ENCODE assay signal across 1 cellular context in genomic region chr4:112297495-112297894, GRCh38.
TF ChIP-seq lines count a peak whose summit lies in the region.

No MANE protein-coding gene starts in this region.

TF ChIP-seq in SK-N-SH, 30 proteins besides CTCF, POLR2A, EP300 and RAD21 (continued from another document):
- TF ChIP-seq, protein P1, sequence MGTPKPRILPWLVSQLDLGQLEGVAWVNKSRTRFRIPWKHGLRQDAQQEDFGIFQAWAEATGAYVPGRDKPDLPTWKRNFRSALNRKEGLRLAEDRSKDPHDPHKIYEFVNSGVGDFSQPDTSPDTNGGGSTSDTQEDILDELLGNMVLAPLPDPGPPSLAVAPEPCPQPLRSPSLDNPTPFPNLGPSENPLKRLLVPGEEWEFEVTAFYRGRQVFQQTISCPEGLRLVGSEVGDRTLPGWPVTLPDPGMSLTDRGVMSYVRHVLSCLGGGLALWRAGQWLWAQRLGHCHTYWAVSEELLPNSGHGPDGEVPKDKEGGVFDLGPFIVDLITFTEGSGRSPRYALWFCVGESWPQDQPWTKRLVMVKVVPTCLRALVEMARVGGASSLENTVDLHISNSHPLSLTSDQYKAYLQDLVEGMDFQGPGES (IDR thresholded peaks at IDR 0.05; ENCODE audit: low read depth, low read length), result no peak
- TF ChIP-seq POLR2AphosphoS5 (IDR thresholded peaks at IDR 0.05; ENCODE audit: low read depth, low read length) (no peak), MEF2A (IDR thresholded peaks at IDR 0.05; ENCODE audit: borderline replicate concordance, low read depth) (no peak), ELF1 (IDR thresholded peaks at IDR 0.05) (no peak)
- TF ChIP-seq, protein P2, sequence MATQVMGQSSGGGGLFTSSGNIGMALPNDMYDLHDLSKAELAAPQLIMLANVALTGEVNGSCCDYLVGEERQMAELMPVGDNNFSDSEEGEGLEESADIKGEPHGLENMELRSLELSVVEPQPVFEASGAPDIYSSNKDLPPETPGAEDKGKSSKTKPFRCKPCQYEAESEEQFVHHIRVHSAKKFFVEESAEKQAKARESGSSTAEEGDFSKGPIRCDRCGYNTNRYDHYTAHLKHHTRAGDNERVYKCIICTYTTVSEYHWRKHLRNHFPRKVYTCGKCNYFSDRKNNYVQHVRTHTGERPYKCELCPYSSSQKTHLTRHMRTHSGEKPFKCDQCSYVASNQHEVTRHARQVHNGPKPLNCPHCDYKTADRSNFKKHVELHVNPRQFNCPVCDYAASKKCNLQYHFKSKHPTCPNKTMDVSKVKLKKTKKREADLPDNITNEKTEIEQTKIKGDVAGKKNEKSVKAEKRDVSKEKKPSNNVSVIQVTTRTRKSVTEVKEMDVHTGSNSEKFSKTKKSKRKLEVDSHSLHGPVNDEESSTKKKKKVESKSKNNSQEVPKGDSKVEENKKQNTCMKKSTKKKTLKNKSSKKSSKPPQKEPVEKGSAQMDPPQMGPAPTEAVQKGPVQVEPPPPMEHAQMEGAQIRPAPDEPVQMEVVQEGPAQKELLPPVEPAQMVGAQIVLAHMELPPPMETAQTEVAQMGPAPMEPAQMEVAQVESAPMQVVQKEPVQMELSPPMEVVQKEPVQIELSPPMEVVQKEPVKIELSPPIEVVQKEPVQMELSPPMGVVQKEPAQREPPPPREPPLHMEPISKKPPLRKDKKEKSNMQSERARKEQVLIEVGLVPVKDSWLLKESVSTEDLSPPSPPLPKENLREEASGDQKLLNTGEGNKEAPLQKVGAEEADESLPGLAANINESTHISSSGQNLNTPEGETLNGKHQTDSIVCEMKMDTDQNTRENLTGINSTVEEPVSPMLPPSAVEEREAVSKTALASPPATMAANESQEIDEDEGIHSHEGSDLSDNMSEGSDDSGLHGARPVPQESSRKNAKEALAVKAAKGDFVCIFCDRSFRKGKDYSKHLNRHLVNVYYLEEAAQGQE (IDR thresholded peaks at IDR 0.05; ENCODE audit: low read depth, low read length), result no peak
- TF ChIP-seq, protein P3, sequence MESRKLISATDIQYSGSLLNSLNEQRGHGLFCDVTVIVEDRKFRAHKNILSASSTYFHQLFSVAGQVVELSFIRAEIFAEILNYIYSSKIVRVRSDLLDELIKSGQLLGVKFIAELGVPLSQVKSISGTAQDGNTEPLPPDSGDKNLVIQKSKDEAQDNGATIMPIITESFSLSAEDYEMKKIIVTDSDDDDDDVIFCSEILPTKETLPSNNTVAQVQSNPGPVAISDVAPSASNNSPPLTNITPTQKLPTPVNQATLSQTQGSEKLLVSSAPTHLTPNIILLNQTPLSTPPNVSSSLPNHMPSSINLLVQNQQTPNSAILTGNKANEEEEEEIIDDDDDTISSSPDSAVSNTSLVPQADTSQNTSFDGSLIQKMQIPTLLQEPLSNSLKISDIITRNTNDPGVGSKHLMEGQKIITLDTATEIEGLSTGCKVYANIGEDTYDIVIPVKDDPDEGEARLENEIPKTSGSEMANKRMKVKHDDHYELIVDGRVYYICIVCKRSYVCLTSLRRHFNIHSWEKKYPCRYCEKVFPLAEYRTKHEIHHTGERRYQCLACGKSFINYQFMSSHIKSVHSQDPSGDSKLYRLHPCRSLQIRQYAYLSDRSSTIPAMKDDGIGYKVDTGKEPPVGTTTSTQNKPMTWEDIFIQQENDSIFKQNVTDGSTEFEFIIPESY (IDR thresholded peaks at IDR 0.05; ENCODE audit: borderline replicate concordance, low read depth), result no peak
